Comparison of ENCODE assay signal across 1 cellular context in genomic region chr19:45059258-45059965, GRCh38.
A peak's percentile ranks its signal among the peaks of the same experiment; 100 is the strongest.
TF ChIP-seq lines count a peak whose summit lies in the region.

No MANE protein-coding gene starts in this region.

TF ChIP-seq in HepG2, 621 proteins besides CTCF, POLR2A, EP300 and RAD21 (continued from another document):
- TF ChIP-seq ZNF687 (CRISPR knock-in tag; IDR thresholded peaks at IDR 0.05) (peak; percentile 54), MNT (IDR thresholded peaks at IDR 0.05) (no peak), ZNF121 (CRISPR knock-in tag; IDR thresholded peaks at IDR 0.05) (peak; percentile 65; the same call in 1 of the 2 replicates), TSC22D2 (CRISPR knock-in tag; IDR thresholded peaks at IDR 0.05; ENCODE audit: borderline replicate concordance) (0 out of 2 replicates have a peak, but pooled peaks have one; percentile 23), ZNF629 (CRISPR knock-in tag; conservative IDR thresholded peaks at IDR 0.05) (0 out of 2 replicates have a peak, but pooled peaks have one; percentile 8), ZNF878 (CRISPR knock-in tag; IDR thresholded peaks at IDR 0.05) (no peak), HNRNPH1 (optimal IDR thresholded peaks at IDR 0.05; ENCODE audit: low read depth, low read length) (no peak), MAZ (IDR thresholded peaks at IDR 0.05; ENCODE audit: borderline replicate concordance, low read depth, low read length) (0 out of 2 replicates have a peak, but pooled peaks have one; percentile 19), MAZ (CRISPR knock-in tag; IDR thresholded peaks at IDR 0.05; ENCODE audit: low read depth) (no peak), HOXD1 (CRISPR knock-in tag; IDR thresholded peaks at IDR 0.05) (0 out of 2 replicates have a peak, but pooled peaks have one; percentile 20), MXI1 (IDR thresholded peaks at IDR 0.05; ENCODE audit: borderline replicate concordance, low read depth, low read length) (0 out of 3 replicates have a peak, but pooled peaks have one; percentile 30), ZNF460 (CRISPR knock-in tag; IDR thresholded peaks at IDR 0.05; ENCODE audit: borderline replicate concordance) (no peak), THAP11 (CRISPR knock-in tag; IDR thresholded peaks at IDR 0.05) (peak; percentile 38; the same call in 1 of the 2 replicates), SMARCC2 (IDR thresholded peaks at IDR 0.05) (no peak), GPBP1L1 (CRISPR knock-in tag; IDR thresholded peaks at IDR 0.05) (no peak), BATF2 (CRISPR knock-in tag; IDR thresholded peaks at IDR 0.05) (no peak), STAG1 (CRISPR knock-in tag; IDR thresholded peaks at IDR 0.05) (peak; percentile 94), HDAC6 (IDR thresholded peaks at IDR 0.05; ENCODE audit: low read depth, low read length) (no peak), ZNF143 (CRISPR knock-in tag; IDR thresholded peaks at IDR 0.05) (no peak), ZNF737 (CRISPR knock-in tag; IDR thresholded peaks at IDR 0.05; ENCODE audit: borderline replicate concordance) (no peak), IRF1 (CRISPR knock-in tag; IDR thresholded peaks at IDR 0.05; ENCODE audit: low read depth) (no peak), GABPB1 (CRISPR knock-in tag; IDR thresholded peaks at IDR 0.05) (no peak), ELF3 (CRISPR knock-in tag; IDR thresholded peaks at IDR 0.05) (0 out of 2 replicates have a peak, but pooled peaks have one; percentile 27), CEBPB (IDR thresholded peaks at IDR 0.05; ENCODE audit: borderline replicate concordance, low read depth, low read length) (no peak), ZKSCAN1 (IDR thresholded peaks at IDR 0.05; ENCODE audit: low read length) (peak; percentile 59; the same call in 1 of the 2 replicates), KDM2A (CRISPR knock-in tag; IDR thresholded peaks at IDR 0.05; ENCODE audit: borderline replicate concordance, low read depth) (peak; percentile 27; the same call in 1 of the 2 replicates), ZNF773 (CRISPR knock-in tag; IDR thresholded peaks at IDR 0.05; ENCODE audit: borderline replicate concordance) (no peak), HMGXB4 (CRISPR knock-in tag; IDR thresholded peaks at IDR 0.05; ENCODE audit: borderline replicate concordance in 1 of 2, low read depth in 1 of 2) (0 out of 4 replicates have a peak, but pooled peaks of 1 of the 2 experiments have one; percentile 40), MED1 (CRISPR knock-in tag; IDR thresholded peaks at IDR 0.05) (peak; percentile 35; the same call in 1 of the 2 replicates), HIVEP1 (CRISPR knock-in tag; IDR thresholded peaks at IDR 0.05) (0 out of 2 replicates have a peak, but pooled peaks have one; percentile 28), ZNF557 (CRISPR knock-in tag; IDR thresholded peaks at IDR 0.05) (no peak), SMC3 (IDR thresholded peaks at IDR 0.05; ENCODE audit: low read length) (peak; percentile 93), NPAS2 (CRISPR knock-in tag; IDR thresholded peaks at IDR 0.05; ENCODE audit: borderline replicate concordance) (no peak)
